8 cellular contexts compared by ENCODE assay signal in genomic region chr14:65637780-65638179, GRCh38.
DNase-seq lines count a peak whose midpoint lies in the region; ATAC-seq and TF ChIP-seq lines count a peak whose summit lies in the region.

No MANE protein-coding gene starts in this region.

- H3K27me3 ChIP-seq in suprapubic skin, result no peaks in the 10 kb centered on the region
- no peaks in the 10 kb centered on the region for H3K27me3 ChIP-seq in esophagus muscularis mucosa

- H3K27ac ChIP-seq in suprapubic skin (no peak overlapping the region), esophagus muscularis mucosa (replicated peaks in 1 of 4) (no peak overlapping the region)

- TF ChIP-seq POLR2A in suprapubic skin (IDR thresholded peaks at IDR 0.05) (no peak), esophagus muscularis mucosa (IDR thresholded peaks at IDR 0.05; ENCODE audit: low read depth) (no peak)

- H3K4me3 ChIP-seq in suprapubic skin (no peak overlapping the region), esophagus muscularis mucosa (no peak overlapping the region)

- ATAC-seq in GM18520 (IDR thresholded peaks at IDR 0.05; ENCODE audit: unreplicated experiment) (peak; percentile 98), HG02885 (IDR thresholded peaks at IDR 0.05; ENCODE audit: poor library complexity, unreplicated experiment) (peak; percentile 84), left colon (peak; percentile 44)

- H3K4me1 ChIP-seq in suprapubic skin (no peaks in the 10 kb centered on the region), esophagus muscularis mucosa (no peaks in the 10 kb centered on the region)

- DNase-seq in activated CD4-positive, alpha-beta T cell treated with anti-CD3 and anti-CD28 coated beads for 4 hours, result peak; percentile 18 to 27
- DNase-seq in left colon, result no peak
- no peak for DNase-seq in NCI-H1436 (lab: John Stamatoyannopoulos, UW)
- no peak for DNase-seq in suprapubic skin (ENCODE audit: low spot score in 2 of 2)
- DNase-seq in cerebellar nuclear complex (lab: John Stamatoyannopoulos, UW), result no peak
- DNase-seq in esophagus muscularis mucosa (ENCODE audit: extremely low spot score), result no peak

- peaks cover 3% of the 10 kb centered on the region for H3K9me3 ChIP-seq in suprapubic skin
- peaks cover 0 to 8% (median 7%) of the 10 kb centered on the region in 4 donors for H3K9me3 ChIP-seq in esophagus muscularis mucosa

- no peaks in the 10 kb centered on the region for H3K36me3 ChIP-seq in suprapubic skin
- H3K36me3 ChIP-seq in esophagus muscularis mucosa, result peaks cover 0 to 4% (median 0%) of the 10 kb centered on the region in 4 donors

- TF ChIP-seq EP300 in suprapubic skin (IDR thresholded peaks at IDR 0.05), result no peak
- no peak for TF ChIP-seq EP300 in esophagus muscularis mucosa (IDR thresholded peaks at IDR 0.05)

- 80% methylated on average over 7 of the region's 7 CpGs for WGBS in suprapubic skin
- 89% methylated on average over 7 of the region's 7 CpGs for WGBS in esophagus muscularis mucosa

- TF ChIP-seq CTCF in suprapubic skin (IDR thresholded peaks at IDR 0.05) (no peak), esophagus muscularis mucosa (IDR thresholded peaks at IDR 0.05) (no peak)

- intact Hi-C loops in left colon (cut with DNase I, micrococcal nuclease) (no loop called here), esophagus muscularis mucosa (cut with DNase I) (no loop called here)

Comparison
In these comparisons a context has a peak if more than half of its experiments do, and no peak if none do; other contexts are left out.
1. ATAC-seq: peak in every context shown above with its lines; median percentile 98 in GM18520; 84 in HG02885; 44 in left colon.
2. DNase-seq: peak in activated CD4-positive, alpha-beta T cell treated with anti-CD3 and anti-CD28 coated beads for 4 hours (2 of 2); none in left colon (0 of 2), NCI-H1436 (single experiment), suprapubic skin (0 of 2), cerebellar nuclear complex (0 of 2) and esophagus muscularis mucosa (single experiment).